2 cellular contexts compared by ENCODE assay signal in the genomic region with DNA sequence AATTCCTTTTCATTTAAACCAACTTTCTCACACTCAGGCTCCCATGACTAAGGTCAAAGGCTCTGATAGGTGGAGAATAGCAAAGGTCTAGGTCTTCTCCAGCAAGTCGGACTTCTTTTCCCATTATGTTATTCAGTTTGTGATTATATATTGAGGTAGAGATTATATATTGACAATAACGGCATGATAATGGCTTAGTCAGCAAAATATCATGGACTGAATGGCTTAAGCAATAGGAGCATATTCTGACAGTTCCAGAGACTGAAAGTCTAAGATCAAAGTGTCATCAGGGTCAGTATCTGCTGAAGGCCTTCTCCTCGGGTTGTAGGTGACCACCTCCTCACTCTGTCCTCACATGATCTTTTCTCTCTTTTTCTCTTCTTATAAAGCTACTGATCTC.
TF ChIP-seq lines count a peak whose summit lies in the region.

No MANE protein-coding gene starts in this region.

TF ChIP-seq in HepG2, 621 proteins besides CTCF, POLR2A, EP300 and RAD21 (continued from another document):
- TF ChIP-seq, protein P1, sequence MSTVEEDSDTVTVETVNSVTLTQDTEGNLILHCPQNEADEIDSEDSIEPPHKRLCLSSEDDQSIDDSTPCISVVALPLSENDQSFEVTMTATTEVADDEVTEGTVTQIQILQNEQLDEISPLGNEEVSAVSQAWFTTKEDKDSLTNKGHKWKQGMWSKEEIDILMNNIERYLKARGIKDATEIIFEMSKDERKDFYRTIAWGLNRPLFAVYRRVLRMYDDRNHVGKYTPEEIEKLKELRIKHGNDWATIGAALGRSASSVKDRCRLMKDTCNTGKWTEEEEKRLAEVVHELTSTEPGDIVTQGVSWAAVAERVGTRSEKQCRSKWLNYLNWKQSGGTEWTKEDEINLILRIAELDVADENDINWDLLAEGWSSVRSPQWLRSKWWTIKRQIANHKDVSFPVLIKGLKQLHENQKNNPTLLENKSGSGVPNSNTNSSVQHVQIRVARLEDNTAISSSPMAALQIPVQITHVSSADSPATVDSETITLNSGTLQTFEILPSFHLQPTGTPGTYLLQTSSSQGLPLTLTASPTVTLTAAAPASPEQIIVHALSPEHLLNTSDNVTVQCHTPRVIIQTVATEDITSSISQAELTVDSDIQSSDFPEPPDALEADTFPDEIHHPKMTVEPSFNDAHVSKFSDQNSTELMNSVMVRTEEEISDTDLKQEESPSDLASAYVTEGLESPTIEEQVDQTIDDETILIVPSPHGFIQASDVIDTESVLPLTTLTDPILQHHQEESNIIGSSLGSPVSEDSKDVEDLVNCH (CRISPR knock-in tag; IDR thresholded peaks at IDR 0.05), result no peak
- TF ChIP-seq ZNF576 (CRISPR knock-in tag; IDR thresholded peaks at IDR 0.05) (no peak), NFRKB (IDR thresholded peaks at IDR 0.05) (no peak), ZNF34 (CRISPR knock-in tag; IDR thresholded peaks at IDR 0.05; ENCODE audit: borderline replicate concordance) (no peak), MAFK (conservative IDR thresholded peaks at IDR 0.05 in 1 of 2, IDR thresholded peaks at IDR 0.05 in 1 of 2; ENCODE audit: low read length in 2 of 2) (peak; percentile 97 to 99), ZBTB2 (CRISPR knock-in tag; IDR thresholded peaks at IDR 0.05; ENCODE audit: low read depth) (no peak), NR3C1 (CRISPR knock-in tag; IDR thresholded peaks at IDR 0.05) (no peak), ZNF782 (CRISPR knock-in tag; IDR thresholded peaks at IDR 0.05; ENCODE audit: borderline replicate concordance) (no peak), ZNF235 (CRISPR knock-in tag; IDR thresholded peaks at IDR 0.05; ENCODE audit: borderline replicate concordance) (no peak)

TF ChIP-seq in K562, 482 proteins besides CTCF, POLR2A, EP300 and RAD21 (continued from another document):
- TF ChIP-seq, protein P2, sequence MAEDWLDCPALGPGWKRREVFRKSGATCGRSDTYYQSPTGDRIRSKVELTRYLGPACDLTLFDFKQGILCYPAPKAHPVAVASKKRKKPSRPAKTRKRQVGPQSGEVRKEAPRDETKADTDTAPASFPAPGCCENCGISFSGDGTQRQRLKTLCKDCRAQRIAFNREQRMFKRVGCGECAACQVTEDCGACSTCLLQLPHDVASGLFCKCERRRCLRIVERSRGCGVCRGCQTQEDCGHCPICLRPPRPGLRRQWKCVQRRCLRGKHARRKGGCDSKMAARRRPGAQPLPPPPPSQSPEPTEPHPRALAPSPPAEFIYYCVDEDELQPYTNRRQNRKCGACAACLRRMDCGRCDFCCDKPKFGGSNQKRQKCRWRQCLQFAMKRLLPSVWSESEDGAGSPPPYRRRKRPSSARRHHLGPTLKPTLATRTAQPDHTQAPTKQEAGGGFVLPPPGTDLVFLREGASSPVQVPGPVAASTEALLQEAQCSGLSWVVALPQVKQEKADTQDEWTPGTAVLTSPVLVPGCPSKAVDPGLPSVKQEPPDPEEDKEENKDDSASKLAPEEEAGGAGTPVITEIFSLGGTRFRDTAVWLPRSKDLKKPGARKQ (CRISPR knock-in tag; IDR thresholded peaks at IDR 0.05), result no peak
- TF ChIP-seq MAFF (IDR thresholded peaks at IDR 0.05; ENCODE audit: low read length), result peak; percentile 60
- no peak for TF ChIP-seq ZNF436 (CRISPR knock-in tag; IDR thresholded peaks at IDR 0.05)
- peak; percentile 55; the same call in 1 of the 2 replicates for TF ChIP-seq ZNF316 (IDR thresholded peaks at IDR 0.05)
TF ChIP-seq in K562: peak in this region for 5.
